ENCODE assay signal across 16 cellular contexts in the genomic region with DNA sequence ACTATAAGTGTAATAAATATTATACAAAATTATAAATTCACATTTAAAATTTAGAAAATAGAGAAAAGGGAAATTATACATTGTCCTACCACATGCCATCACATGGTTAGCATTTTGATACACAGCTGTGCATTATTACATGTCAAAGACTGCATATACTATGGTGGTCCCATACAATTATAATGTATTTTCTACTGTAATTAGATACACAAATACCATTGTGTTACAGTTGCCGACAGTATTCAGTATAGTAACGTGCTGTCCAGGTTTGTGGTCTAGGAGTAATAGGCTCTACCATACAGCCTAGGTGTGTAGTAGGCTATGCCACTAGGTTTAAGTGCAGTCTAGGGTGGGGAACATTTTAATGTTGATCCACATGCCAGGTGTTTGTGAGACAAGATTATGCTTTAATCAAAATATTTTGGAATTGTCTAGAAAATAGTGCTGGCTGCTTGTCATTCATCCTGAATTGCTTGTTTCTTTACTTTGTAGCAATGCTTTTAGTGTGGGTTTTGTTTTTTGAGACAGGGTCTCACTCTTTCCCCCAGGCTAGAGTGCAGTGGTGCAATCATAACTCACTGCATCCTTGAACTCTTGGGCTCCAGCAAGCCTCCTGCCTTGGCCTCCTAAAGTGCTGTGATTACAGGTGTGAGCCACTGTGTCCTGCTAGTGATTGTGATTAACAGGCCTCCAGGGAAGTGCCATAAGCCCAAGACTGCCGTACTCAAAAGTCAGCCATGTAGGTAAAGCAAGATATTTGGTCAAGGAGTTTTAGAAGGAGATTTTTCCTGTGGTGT. TPM values are rescaled to one million over a fixed set of nuclear protein-coding genes. Genes with fewer than 3 reads are reported as not detected.
A peak's percentile ranks its signal among the peaks of the same experiment; 100 is the strongest.
DNase-seq lines count a peak whose midpoint lies in the region; ATAC-seq and TF ChIP-seq lines count a peak whose summit lies in the region.
"Had no signal": no experiment of that assay in that cellular context is flagged by ENCODE, and none has a peak within 500 bp of the region (broad histone marks: within the 10 kb centered on the region; RNA-seq: fewer than 3 reads in every experiment).

No MANE protein-coding gene starts in this region.

- 85 to 86% methylated on average over 3 of the region's 3 CpGs for WGBS in heart right ventricle, 2 donors

- POLR2A ChIA-PET in naive thymus-derived CD8-positive, alpha-beta T cell (lab: Charles Lee) = no interaction called here

- TF ChIP-seq CTCF in heart right ventricle (IDR thresholded peaks at IDR 0.05) = no peak

- H3K4me3 Mint-ChIP-seq in stimulated activated naive CD8-positive, alpha-beta T cell treated with anti-CD3 and anti-CD28 coated beads, Interleukin-15, Interleukin-2, amounts not matched to agents 100 ng/mL and 50 ng/mL, for 24 hours = no peak overlapping the region
- no peak overlapping the region for H3K4me3 Mint-ChIP-seq in activated naive CD8-positive, alpha-beta T cell treated with anti-CD3 and anti-CD28 coated beads, Interleukin-2, amount 50 U/mL, for 24 hours
- H3K4me3 Mint-ChIP-seq in naive thymus-derived CD8-positive, alpha-beta T cell = peak overlapping the region in 6 of 10 donors; percentile 15 to 57 (median 46)
- H3K4me3 Mint-ChIP-seq: stimulated activated memory B cell treated with anti-CD40 and anti-IgM and Interleukin-4, amounts not matched to agents 10 μg/mL and 1 μg/mL and 100 μg/mL, for 72 hours had no signal

- no peak for DNase-seq in stimulated activated naive CD8-positive, alpha-beta T cell treated with anti-CD3 and anti-CD28 coated beads, Interleukin-15, Interleukin-2, amounts not matched to agents 100 U/mL and 50 U/mL, for 24 hours
- DNase-seq in activated naive CD8-positive, alpha-beta T cell treated with anti-CD3 and anti-CD28 coated beads, Interleukin-2, amount 50 U/mL, for 24 hours = no peak
- DNase-seq in naive thymus-derived CD8-positive, alpha-beta T cell = no peak
- DNase-seq in NCI-H1092 (lab: John Stamatoyannopoulos, UW) (no peak), posterior cingulate gyrus (no peak), heart right ventricle (no peak)
- DNase-seq: activated T-cell treated with anti-CD3 and anti-CD28 coated beads, Interleukin-2, amount 50 U/mL, for 1 hour; DMS79 treated with DMSO at 0.1 percent for 48 hours; foreskin keratinocyte; Karpas-422; NCI-H146; NCI-H510A; WERI-Rb-1 had no signal

- peaks cover 21% of the 10 kb centered on the region for H3K36me3 Mint-ChIP-seq in stimulated activated naive CD8-positive, alpha-beta T cell treated with anti-CD3 and anti-CD28 coated beads, Interleukin-15, Interleukin-2, amounts not matched to agents 100 ng/mL and 50 ng/mL, for 24 hours (ENCODE audit: low read depth)
- H3K36me3 Mint-ChIP-seq in activated naive CD8-positive, alpha-beta T cell treated with anti-CD3 and anti-CD28 coated beads, Interleukin-2, amount 50 U/mL, for 24 hours (ENCODE audit: low read depth) = peaks cover 11% of the 10 kb centered on the region
- peaks cover 3 to 22% (median 17%) of the 10 kb centered on the region in 3 donors for H3K36me3 Mint-ChIP-seq in naive thymus-derived CD8-positive, alpha-beta T cell

- peak overlapping the region; percentile 16 for H3K27ac Mint-ChIP-seq in stimulated activated naive CD8-positive, alpha-beta T cell treated with anti-CD3 and anti-CD28 coated beads, Interleukin-15, Interleukin-2, amounts not matched to agents 100 ng/mL and 50 ng/mL, for 24 hours
- peak overlapping the region; percentile 71 for H3K27ac Mint-ChIP-seq in activated naive CD8-positive, alpha-beta T cell treated with anti-CD3 and anti-CD28 coated beads, Interleukin-2, amount 50 U/mL, for 24 hours
- peak overlapping the region; percentile 82 to 98 (median 94) for H3K27ac Mint-ChIP-seq in naive thymus-derived CD8-positive, alpha-beta T cell
- H3K27ac Mint-ChIP-seq: stimulated activated memory B cell treated with anti-CD40 and anti-IgM and Interleukin-4, amounts not matched to agents 10 μg/mL and 1 μg/mL and 100 μg/mL, for 72 hours had no signal

- H3K27me3 Mint-ChIP-seq in stimulated activated naive CD8-positive, alpha-beta T cell treated with anti-CD3 and anti-CD28 coated beads, Interleukin-15, Interleukin-2, amounts not matched to agents 100 ng/mL and 50 ng/mL, for 24 hours = no peaks in the 10 kb centered on the region
- no peaks in the 10 kb centered on the region for H3K27me3 Mint-ChIP-seq in activated naive CD8-positive, alpha-beta T cell treated with anti-CD3 and anti-CD28 coated beads, Interleukin-2, amount 50 U/mL, for 24 hours
- no peaks in the 10 kb centered on the region for H3K27me3 Mint-ChIP-seq in naive thymus-derived CD8-positive, alpha-beta T cell
- H3K27me3 Mint-ChIP-seq: stimulated activated memory B cell treated with anti-CD40 and anti-IgM and Interleukin-4, amounts not matched to agents 10 μg/mL and 1 μg/mL and 100 μg/mL, for 72 hours had no signal

- ATAC-seq in stimulated activated naive CD8-positive, alpha-beta T cell treated with anti-CD3 and anti-CD28 coated beads, Interleukin-15, Interleukin-2, amounts not matched to agents 100 U/mL and 50 U/mL, for 24 hours = no peak
- ATAC-seq in activated naive CD8-positive, alpha-beta T cell treated with anti-CD3 and anti-CD28 coated beads, Interleukin-2, amount 50 U/mL, for 24 hours = no peak
- ATAC-seq in naive thymus-derived CD8-positive, alpha-beta T cell = no peak
- no peak for ATAC-seq in heart right ventricle
- ATAC-seq in GM18520 (IDR thresholded peaks at IDR 0.05; ENCODE audit: unreplicated experiment) = no peak
- ATAC-seq: foreskin keratinocyte; stimulated activated memory B cell treated with anti-CD40 and anti-IgM and Interleukin-4, amounts not matched to agents 10 μg/mL and 1 μg/mL and 100 μg/mL, for 72 hours had no signal

- no peak overlapping the region for H3K27ac ChIP-seq in heart right ventricle
- H3K27ac ChIP-seq: foreskin keratinocyte, WERI-Rb-1 had no signal

- H3K36me3 ChIP-seq in heart right ventricle = peaks cover 0 to 81% (median 26%) of the 10 kb centered on the region in 9 donors

- H3K9me3 ChIP-seq in heart right ventricle = no peaks in the 10 kb centered on the region

- H3K9me3 Mint-ChIP-seq in stimulated activated naive CD8-positive, alpha-beta T cell treated with anti-CD3 and anti-CD28 coated beads, Interleukin-15, Interleukin-2, amounts not matched to agents 100 ng/mL and 50 ng/mL, for 24 hours = no peaks in the 10 kb centered on the region
- H3K9me3 Mint-ChIP-seq in activated naive CD8-positive, alpha-beta T cell treated with anti-CD3 and anti-CD28 coated beads, Interleukin-2, amount 50 U/mL, for 24 hours = no peaks in the 10 kb centered on the region
- H3K9me3 Mint-ChIP-seq in naive thymus-derived CD8-positive, alpha-beta T cell = no peaks in the 10 kb centered on the region
- H3K9me3 Mint-ChIP-seq: stimulated activated memory B cell treated with anti-CD40 and anti-IgM and Interleukin-4, amounts not matched to agents 10 μg/mL and 1 μg/mL and 100 μg/mL, for 72 hours had no signal

- H3K4me1 Mint-ChIP-seq in stimulated activated naive CD8-positive, alpha-beta T cell treated with anti-CD3 and anti-CD28 coated beads, Interleukin-15, Interleukin-2, amounts not matched to agents 100 ng/mL and 50 ng/mL, for 24 hours (ENCODE audit: low read depth) = peaks cover 38% of the 10 kb centered on the region
- H3K4me1 Mint-ChIP-seq in activated naive CD8-positive, alpha-beta T cell treated with anti-CD3 and anti-CD28 coated beads, Interleukin-2, amount 50 U/mL, for 24 hours = peaks cover 36% of the 10 kb centered on the region
- peaks cover 19 to 44% (median 42%) of the 10 kb centered on the region in 4 donors for H3K4me1 Mint-ChIP-seq in naive thymus-derived CD8-positive, alpha-beta T cell

- no peak overlapping the region for H3K4me3 ChIP-seq in heart right ventricle

- intact Hi-C loops in posterior cingulate gyrus (cut with DNase I) = no loop called here
- intact Hi-C loops in heart right ventricle (cut with DNase I) = loop anchor here in 1 of 10 donors (5.0 kb wide), 1 partner anchor 37 kb away; the partner anchor contains the start of gene DSTN

- H3K4me1 ChIP-seq in heart right ventricle = peaks cover 15 to 47% (median 34%) of the 10 kb centered on the region in 9 donors

- no peaks in the 10 kb centered on the region for H3K27me3 ChIP-seq in heart right ventricle
- H3K27me3 ChIP-seq: foreskin keratinocyte had no signal

RNA-seq across cellular contexts. Expression of gene DSTN, which starts 39.0 kb away (rescaled TPM):
- total RNA-seq in naive thymus-derived CD8-positive, alpha-beta T cell = 10 to 100 TPM; 28.4 to 31.9 TPM
- 100 to 1,000 TPM in 1 of 3 donors, 10 to 100 TPM in 2; 75.1 to 140 (median 81.6) TPM for polyA plus RNA-seq in naive thymus-derived CD8-positive, alpha-beta T cell
- 100 to 1,000 TPM; 353 to 802 (median 569) TPM for total RNA-seq in heart right ventricle
- 100 to 1,000 TPM; 261 to 538 TPM for polyA plus RNA-seq in heart right ventricle

Comparison
In these comparisons a context has a peak if more than half of its experiments do, and no peak if none do; other contexts are left out.
1. H3K27ac Mint-ChIP-seq: peak in every context shown above with its lines; median percentile 94 in naive thymus-derived CD8-positive, alpha-beta T cell; 71 in activated naive CD8-positive, alpha-beta T cell treated with anti-CD3 and anti-CD28 coated beads, Interleukin-2, amount 50 U/mL, for 24 hours; 16 in stimulated activated naive CD8-positive, alpha-beta T cell treated with anti-CD3 and anti-CD28 coated beads, Interleukin-15, Interleukin-2, amounts not matched to agents 100 ng/mL and 50 ng/mL, for 24 hours.
2. H3K4me3 Mint-ChIP-seq: peak in naive thymus-derived CD8-positive, alpha-beta T cell (6 of 10); none in stimulated activated naive CD8-positive, alpha-beta T cell treated with anti-CD3 and anti-CD28 coated beads, Interleukin-15, Interleukin-2, amounts not matched to agents 100 ng/mL and 50 ng/mL, for 24 hours (single experiment) and activated naive CD8-positive, alpha-beta T cell treated with anti-CD3 and anti-CD28 coated beads, Interleukin-2, amount 50 U/mL, for 24 hours (single experiment).
3. RNA of gene DSTN, which starts 39.0 kb away (total RNA-seq): 353 to 802 TPM in heart right ventricle; 28.4 to 31.9 TPM in naive thymus-derived CD8-positive, alpha-beta T cell; every median in the first group is over 10 times any median in the second.